ENCODE assay signal across 20 cellular contexts in the genomic region with DNA sequence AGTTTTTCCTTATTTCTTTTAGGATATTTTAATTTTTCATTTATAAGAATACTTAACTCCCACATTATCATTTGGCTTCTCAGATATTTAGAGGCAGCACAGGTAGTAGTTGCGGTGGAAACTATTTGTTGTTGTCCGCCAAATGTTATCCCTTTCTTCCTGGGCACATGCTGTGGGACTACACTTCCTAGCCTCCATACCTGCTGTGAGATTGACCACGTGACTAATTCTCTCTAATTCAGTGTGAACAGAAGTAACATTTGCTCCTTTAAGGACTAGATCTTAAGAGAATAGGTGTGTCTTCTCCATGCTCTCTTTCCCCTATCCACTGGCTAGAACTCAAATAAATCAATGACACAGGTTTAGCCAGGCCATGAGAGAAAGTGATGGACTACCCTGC.
"Had no signal": no experiment of that assay in that cellular context is flagged by ENCODE, and none has a peak within 500 bp of the region (broad histone marks: within the 10 kb centered on the region; RNA-seq: fewer than 3 reads in every experiment).

No MANE protein-coding gene starts in this region.

- H3K4me3 ChIP-seq: left lung, testis had no signal

- H3K9me3 ChIP-seq: left lung, testis had no signal

- H3K9me3 Mint-ChIP-seq: activated naive CD8-positive, alpha-beta T cell treated with anti-CD3 and anti-CD28 coated beads, Interleukin-2, amount 10 ng/mL, durations not matched to agents 7 days and 5 days; activated T-helper 1 cell treated with anti-CD3 and anti-CD28 coated beads, Interleukin-12 subunit alpha, Interleukin-12 subunit beta, Interleukin-2, Interleukin-4 antibody, amounts not matched to agents 30 ng/mL and 10 ng/mL and 1 ng/mL, durations not matched to agents 14 hours and 24 hours and 36 hours; central memory CD8-positive, alpha-beta T cell; stimulated activated naive CD8-positive, alpha-beta T cell treated with anti-CD3 and anti-CD28 coated beads, Interleukin-15, Interleukin-2, amounts not matched to agents 100 ng/mL and 50 ng/mL, for 24 hours had no signal

- H3K4me1 Mint-ChIP-seq: activated naive CD8-positive, alpha-beta T cell treated with anti-CD3 and anti-CD28 coated beads, Interleukin-2, amount 10 ng/mL, durations not matched to agents 7 days and 5 days had no signal

- H3K27me3 ChIP-seq: brain microvascular endothelial cell, left lung, testis had no signal

- H3K27ac ChIP-seq: brain microvascular endothelial cell, testis had no signal

- DNase-seq: activated CD4-positive, alpha-beta T cell treated with anti-CD3 and anti-CD28 coated beads, Interleukin-2, amount 50 U/mL, for 1 hour; activated CD4-positive, CD25-positive, alpha-beta regulatory T cell; activated CD8-positive, alpha-beta memory T cell treated with anti-CD3 and anti-CD28 coated beads for 24 hours; activated naive CD4-positive, alpha-beta T cell; activated naive CD8-positive, alpha-beta T cell treated with anti-CD3 and anti-CD28 coated beads, Interleukin-2, amount 10 ng/mL, durations not matched to agents 7 days and 5 days; anterior cingulate cortex; brain microvascular endothelial cell; cortex of kidney; effector CD4-positive, alpha-beta T cell; glutamatergic neuron; naive thymus-derived CD8-positive, alpha-beta T cell; occipital lobe; stimulated activated CD4-positive, alpha-beta T cell treated with anti-CD3 and anti-CD28 coated beads, Interleukin-4, amount 100 ng/mL, for 4 hours; stimulated activated CD8-positive, alpha-beta memory T cell treated with anti-CD3 and anti-CD28 coated beads, Interleukin-4, amount 100 ng/mL, for 48 hours; T-helper 2 cell; testis had no signal

- ATAC-seq: naive thymus-derived CD8-positive, alpha-beta T cell had no signal

- H3K27me3 Mint-ChIP-seq: activated naive CD8-positive, alpha-beta T cell treated with anti-CD3 and anti-CD28 coated beads, Interleukin-2, amount 10 ng/mL, durations not matched to agents 7 days and 5 days; central memory CD8-positive, alpha-beta T cell; naive thymus-derived CD8-positive, alpha-beta T cell; stimulated activated naive CD8-positive, alpha-beta T cell treated with anti-CD3 and anti-CD28 coated beads, Interleukin-15, Interleukin-2, amounts not matched to agents 100 ng/mL and 50 ng/mL, for 24 hours had no signal

- H3K27ac Mint-ChIP-seq: activated naive CD8-positive, alpha-beta T cell treated with anti-CD3 and anti-CD28 coated beads, Interleukin-2, amount 10 ng/mL, durations not matched to agents 7 days and 5 days; activated T-helper 1 cell treated with anti-CD3 and anti-CD28 coated beads, Interleukin-12 subunit alpha, Interleukin-12 subunit beta, Interleukin-2, Interleukin-4 antibody, amounts not matched to agents 30 ng/mL and 10 ng/mL and 1 ng/mL, durations not matched to agents 14 hours and 24 hours and 36 hours had no signal

- H3K36me3 ChIP-seq: brain microvascular endothelial cell, left lung had no signal

- H3K4me3 Mint-ChIP-seq: activated naive CD8-positive, alpha-beta T cell treated with anti-CD3 and anti-CD28 coated beads, Interleukin-2, amount 10 ng/mL, durations not matched to agents 7 days and 5 days; activated T-helper 1 cell treated with anti-CD3 and anti-CD28 coated beads, Interleukin-12 subunit alpha, Interleukin-12 subunit beta, Interleukin-2, Interleukin-4 antibody, amounts not matched to agents 30 ng/mL and 10 ng/mL and 1 ng/mL, durations not matched to agents 14 hours and 24 hours and 36 hours; central memory CD8-positive, alpha-beta T cell; naive thymus-derived CD8-positive, alpha-beta T cell; stimulated activated naive CD8-positive, alpha-beta T cell treated with anti-CD3 and anti-CD28 coated beads, Interleukin-15, Interleukin-2, amounts not matched to agents 100 ng/mL and 50 ng/mL, for 24 hours had no signal

- H3K4me1 ChIP-seq: testis had no signal
